16 cellular contexts compared by ENCODE assay signal in the genomic region with DNA sequence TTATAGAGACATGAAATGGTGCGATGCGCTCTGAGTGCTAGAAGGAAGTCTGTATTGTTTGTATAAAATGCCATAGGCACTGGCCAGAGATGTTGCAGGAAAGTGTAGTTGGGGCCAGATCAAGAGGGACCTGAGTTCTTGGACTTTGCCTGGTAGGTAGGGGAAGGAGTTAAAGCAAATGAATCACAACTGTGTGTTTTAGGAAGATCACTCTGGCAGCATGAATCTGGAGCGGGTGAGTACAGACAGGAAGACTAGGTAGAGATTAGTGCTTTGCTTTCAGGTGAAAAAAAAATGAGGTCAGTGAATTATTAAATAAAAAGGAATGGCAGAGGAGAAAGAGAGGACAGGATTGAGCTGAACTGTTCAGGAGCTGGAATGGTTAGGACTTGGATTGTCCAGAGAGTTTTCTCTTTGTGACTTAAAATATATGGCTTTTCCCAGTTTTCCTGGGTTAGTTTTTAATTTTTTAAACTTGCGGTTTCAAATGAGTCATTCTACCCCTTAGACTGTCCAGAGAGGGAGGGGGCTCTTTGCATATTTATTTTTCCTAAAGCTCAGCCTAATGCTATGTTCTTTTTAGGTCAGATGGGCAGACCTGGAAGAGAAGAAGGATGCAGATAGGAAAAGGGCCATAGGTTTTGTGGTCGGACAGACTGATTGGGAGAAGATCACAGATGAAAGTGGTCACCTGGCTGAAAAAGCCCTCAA. TPM values are rescaled to one million over a fixed set of nuclear protein-coding genes. Genes with fewer than 3 reads are reported as not detected.
A peak's percentile ranks its signal among the peaks of the same experiment; 100 is the strongest.
DNase-seq lines count a peak whose midpoint lies in the region; ATAC-seq and TF ChIP-seq lines count a peak whose summit lies in the region.
"Had no signal": no experiment of that assay in that cellular context is flagged by ENCODE, and none has a peak within 500 bp of the region (broad histone marks: within the 10 kb centered on the region; RNA-seq: fewer than 3 reads in every experiment).

No MANE protein-coding gene starts in this region.

- no peaks in the 10 kb centered on the region for H3K27me3 Mint-ChIP-seq in activated naive CD4-positive, alpha-beta T cell treated with anti-CD3 and anti-CD28 coated beads, Interleukin-2, amount 10 ng/mL, durations not matched to agents 7 days and 5 days
- no peaks in the 10 kb centered on the region for H3K27me3 Mint-ChIP-seq in WTC11 (ENCODE audit: low read depth)

- POLR2A ChIA-PET in WTC11 (lab: Charles Lee): no interaction called here

- H3K4me3 ChIP-seq in thymus (ENCODE audit: low read length) (no peak overlapping the region), lower leg skin (ENCODE audit: low read depth, poor library complexity, severe bottlenecking) (no peak overlapping the region)
- H3K4me3 ChIP-seq: coronary artery had no signal

- CTCF ChIA-PET in activated naive CD4-positive, alpha-beta T cell treated with anti-CD3 and anti-CD28 coated beads, Interleukin-2, amount 10 ng/mL, durations not matched to agents 7 days and 5 days (lab: Charles Lee): interaction anchor here (0.6 kb wide), 1 partner anchor 123 kb away, joined by 4 read pairs; no protein-coding TSS in a partner anchor
- CTCF ChIA-PET in WTC11 (lab: Charles Lee): interaction anchor here (2.6 kb wide), 1 partner anchor 26 kb away, joined by 10 read pairs; no protein-coding TSS in a partner anchor

- H3K9me3 ChIP-seq in thymus (ENCODE audit: control insufficient read depth): no peaks in the 10 kb centered on the region
- H3K9me3 ChIP-seq: neutrophil had no signal

- no peak for TF ChIP-seq CTCF in WTC11 (IDR thresholded peaks at IDR 0.05)
- TF ChIP-seq CTCF in lower leg skin (IDR thresholded peaks at IDR 0.05): no peak

- H3K9me3 Mint-ChIP-seq in activated naive CD4-positive, alpha-beta T cell treated with anti-CD3 and anti-CD28 coated beads, Interleukin-2, amount 10 ng/mL, durations not matched to agents 7 days and 5 days: no peaks in the 10 kb centered on the region
- no peaks in the 10 kb centered on the region for H3K9me3 Mint-ChIP-seq in WTC11

- H3K36me3 Mint-ChIP-seq in activated naive CD4-positive, alpha-beta T cell treated with anti-CD3 and anti-CD28 coated beads, Interleukin-2, amount 10 ng/mL, durations not matched to agents 7 days and 5 days: peaks cover 33% of the 10 kb centered on the region
- H3K36me3 Mint-ChIP-seq in WTC11: peaks cover 18% of the 10 kb centered on the region

- intact Hi-C loops in lower leg skin (cut with DNase I; ENCODE audit: low total_unique reads): no loop called here

- peaks cover 5% of the 10 kb centered on the region for H3K36me3 ChIP-seq in thymus (ENCODE audit: control insufficient read depth, insufficient read depth)

- no peaks in the 10 kb centered on the region for H3K27me3 ChIP-seq in thymus (ENCODE audit: control insufficient read depth, insufficient read depth)
- H3K27me3 ChIP-seq: neutrophil had no signal

- TF ChIP-seq POLR2A in lower leg skin (IDR thresholded peaks at IDR 0.05): no peak

- peak overlapping the region; percentile 43 for H3K27ac Mint-ChIP-seq in activated naive CD4-positive, alpha-beta T cell treated with anti-CD3 and anti-CD28 coated beads, Interleukin-2, amount 10 ng/mL, durations not matched to agents 7 days and 5 days
- peak overlapping the region; percentile 7; the same call in 1 of the 2 replicates for H3K27ac Mint-ChIP-seq in WTC11

- ATAC-seq in WTC11 (no peak), HG03139 (IDR thresholded peaks at IDR 0.05; ENCODE audit: unreplicated experiment) (no peak)
- ATAC-seq: left colon had no signal

- WGBS in thymus: 79% methylated on average over 5 of the region's 5 CpGs
- WGBS in lower leg skin, 2 donors: 87 to 94% methylated on average over 4 to 5 of the region's 5 CpGs

- H3K27ac ChIP-seq in thymus (ENCODE audit: low read depth): peak overlapping the region; percentile 53
- H3K27ac ChIP-seq: coronary artery, neutrophil had no signal

- no peak for DNase-seq in activated naive CD4-positive, alpha-beta T cell treated with anti-CD3 and anti-CD28 coated beads, Interleukin-2, amount 10 ng/mL, durations not matched to agents 7 days and 5 days
- no peak for DNase-seq in activated naive CD4-positive, alpha-beta T cell treated with Interleukin-2 at 50 U/mL for 16 hours
- DNase-seq in WTC11 (ENCODE audit: low spot score): no peak
- DNase-seq in iris pigment epithelial cell (ENCODE audit: low read depth): peak; percentile 33
- DNase-seq in SIG-M5 treated with dmso at 0.1 percent for 504 hours (lab: John Stamatoyannopoulos, UW; ENCODE audit: unreplicated experiment): no peak
- DNase-seq in lower leg skin (ENCODE audit: low spot score in 2 of 2): no peak
- DNase-seq: left colon; NCI-H1105 treated with DMSO at 0.1 percent for 48 hours; NCI-H748 treated with DMSO at 0.1 percent for 48 hours; SIG-M5; stimulated activated CD4-positive, alpha-beta T cell treated with anti-CD3 and anti-CD28 coated beads, Interleukin-12 subunit alpha, Interleukin-12 subunit beta, amount 100 ng/mL, for 4 hours had no signal

- no peak overlapping the region for H3K4me3 Mint-ChIP-seq in activated naive CD4-positive, alpha-beta T cell treated with anti-CD3 and anti-CD28 coated beads, Interleukin-2, amount 10 ng/mL, durations not matched to agents 7 days and 5 days
- no peak overlapping the region for H3K4me3 Mint-ChIP-seq in WTC11

- H3K4me1 Mint-ChIP-seq in activated naive CD4-positive, alpha-beta T cell treated with anti-CD3 and anti-CD28 coated beads, Interleukin-2, amount 10 ng/mL, durations not matched to agents 7 days and 5 days: peaks cover 53% of the 10 kb centered on the region
- no peaks in the 10 kb centered on the region for H3K4me1 Mint-ChIP-seq in WTC11

- H3K4me1 ChIP-seq in thymus (ENCODE audit: control insufficient read depth, insufficient read depth, low read length): peaks cover 22% of the 10 kb centered on the region

TF ChIP-seq in WTC11, 78 proteins besides CTCF, POLR2A, EP300 and RAD21:
- TF ChIP-seq ZNF281 (CRISPR knock-in tag; IDR thresholded peaks at IDR 0.05): no peak
- TF ChIP-seq GABPB1 (CRISPR knock-in tag; IDR thresholded peaks at IDR 0.05): no peak
- no peak for TF ChIP-seq OVOL2 (CRISPR knock-in tag; IDR thresholded peaks at IDR 0.05; ENCODE audit: borderline replicate concordance)
- no peak for TF ChIP-seq FOXK1 (CRISPR knock-in tag; IDR thresholded peaks at IDR 0.05)

RNA-seq across cellular contexts. Expression of gene PROX2, which starts 41.1 kb away (rescaled TPM):
- total RNA-seq in WTC11 (2021) (0.04 to 0.27 TPM in 2 of 3 replicates, not detected in the other), lower leg skin (under 1 TPM in 2 of 4 donors, not detected in 2; 0.10 to 0.42 TPM)
- polyA plus RNA-seq in thymus: 0.09 TPM
- total RNA-seq: fibroblast of villous mesenchyme, left colon had no signal

RNA-seq across cellular contexts. Expression of gene DLST, which starts 46.9 kb away (rescaled TPM):
- total RNA-seq in WTC11 (2021) (112 to 121 TPM (median 119 TPM) in 3 replicates), lower leg skin (100 to 1,000 TPM in 1 of 4 donors, 10 to 100 TPM in 3; 65.0 to 126 (median 73.8) TPM)
- 49.4 TPM for polyA plus RNA-seq in thymus
